In genomic region chr13:100525453-100526298, GRCh38 we compare ENCODE assay signal across 1 cellular context.
TF ChIP-seq lines count a peak whose summit lies in the region.

No MANE protein-coding gene starts in this region.

TF ChIP-seq in H1, 55 proteins besides CTCF, POLR2A, EP300 and RAD21:
- no peak for TF ChIP-seq TEAD4 (IDR thresholded peaks at IDR 0.05; ENCODE audit: low read depth, low read length)
- no peak for TF ChIP-seq RBBP5 (IDR thresholded peaks at IDR 0.05; ENCODE audit: borderline replicate concordance, low read depth, low read length)
- no peak for TF ChIP-seq GABPA (IDR thresholded peaks at IDR 0.05; ENCODE audit: borderline replicate concordance, insufficient read depth, low read length)
- no peak for TF ChIP-seq CEBPB (IDR thresholded peaks at IDR 0.05; ENCODE audit: low read depth, low read length)
- TF ChIP-seq TBP (IDR thresholded peaks at IDR 0.05; ENCODE audit: low read depth, low read length) = no peak
- no peak for TF ChIP-seq SP2 (IDR thresholded peaks at IDR 0.05; ENCODE audit: low read length)
- no peak for TF ChIP-seq BACH1 (IDR thresholded peaks at IDR 0.05; ENCODE audit: low read length)
- TF ChIP-seq POU5F1 (IDR thresholded peaks at IDR 0.05; ENCODE audit: low read depth, low read length) = no peak
- no peak for TF ChIP-seq GTF2F1 (IDR thresholded peaks at IDR 0.05; ENCODE audit: borderline replicate concordance, low read depth, low read length)
- no peak for TF ChIP-seq FOSL1 (IDR thresholded peaks at IDR 0.05; ENCODE audit: insufficient read depth, low read depth, low read length)
- TF ChIP-seq NANOG (IDR thresholded peaks at IDR 0.05; ENCODE audit: insufficient read depth, low read depth, low read length, poor library complexity, severe bottlenecking) = no peak
- TF ChIP-seq SAP30 (IDR thresholded peaks at IDR 0.05; ENCODE audit: insufficient read depth, insufficient replicate concordance, low read length) = no peak
- TF ChIP-seq CHD7 (IDR thresholded peaks at IDR 0.05; ENCODE audit: insufficient replicate concordance, low read length) = no peak
- no peak for TF ChIP-seq CHD2 (IDR thresholded peaks at IDR 0.05; ENCODE audit: low read length)
- no peak for TF ChIP-seq SUZ12 (IDR thresholded peaks at IDR 0.05; ENCODE audit: low read length)
